Comparison of ENCODE assay signal across 28 cellular contexts in the genomic region with DNA sequence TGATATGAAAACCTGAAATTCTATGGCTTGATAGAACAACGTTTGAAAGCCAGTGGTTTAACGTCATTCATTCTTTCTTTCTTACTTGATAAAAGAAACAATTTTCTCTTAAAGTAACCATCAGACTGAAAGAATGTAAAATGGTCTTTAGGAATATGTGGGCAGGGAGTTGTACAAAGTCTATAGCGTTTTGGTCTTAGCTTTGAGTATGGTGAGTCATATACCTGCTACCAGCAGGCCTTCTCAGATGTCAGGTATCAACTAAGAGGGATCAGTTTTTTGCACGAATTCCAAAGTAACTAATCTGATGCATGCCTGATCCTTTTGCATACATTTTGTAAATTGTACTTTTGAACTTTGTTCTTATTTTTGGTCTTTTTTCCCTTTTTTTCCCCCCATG.
"Had no signal": no experiment of that assay in that cellular context is flagged by ENCODE, and none has a peak within 500 bp of the region (broad histone marks: within the 10 kb centered on the region; RNA-seq: fewer than 3 reads in every experiment).

No MANE protein-coding gene starts in this region.

- H3K36me3 ChIP-seq: brain microvascular endothelial cell, SJCRH30, WERI-Rb-1 had no signal

- H3K4me3 Mint-ChIP-seq: activated CD4-positive, alpha-beta memory T cell treated with anti-CD3 and anti-CD28 coated beads, Interleukin-2, amount 10 ng/mL, durations not matched to agents 7 days and 5 days; activated CD8-positive, alpha-beta memory T cell treated with anti-CD3 and anti-CD28 coated beads, Interleukin-2, amount 10 ng/mL, durations not matched to agents 7 days and 5 days; activated naive CD4-positive, alpha-beta T cell treated with anti-CD3 and anti-CD28 coated beads, Interleukin-2, amount 10 ng/mL, durations not matched to agents 7 days and 5 days; activated naive CD8-positive, alpha-beta T cell; activated naive CD8-positive, alpha-beta T cell treated with anti-CD3 and anti-CD28 coated beads, Interleukin-2, amount 50 U/mL, for 24 hours had no signal

- ATAC-seq: activated CD8-positive, alpha-beta memory T cell treated with anti-CD3 and anti-CD28 coated beads, Interleukin-2, amount 10 ng/mL, durations not matched to agents 7 days and 5 days; activated naive CD8-positive, alpha-beta T cell treated with anti-CD3 and anti-CD28 coated beads, Interleukin-2, amount 50 U/mL, for 24 hours had no signal

- FAIRE-seq: colon, RCC 7860 had no signal

- H3K9me3 Mint-ChIP-seq: activated CD4-positive, alpha-beta memory T cell treated with anti-CD3 and anti-CD28 coated beads, Interleukin-2, amount 10 ng/mL, durations not matched to agents 7 days and 5 days; activated naive CD4-positive, alpha-beta T cell treated with anti-CD3 and anti-CD28 coated beads, Interleukin-2, amount 10 ng/mL, durations not matched to agents 7 days and 5 days; activated naive CD8-positive, alpha-beta T cell treated with anti-CD3 and anti-CD28 coated beads, Interleukin-2, amount 50 U/mL, for 24 hours had no signal

- H3K27me3 ChIP-seq: brain microvascular endothelial cell, SJCRH30 had no signal

- H3K27ac Mint-ChIP-seq: activated CD4-positive, alpha-beta memory T cell treated with anti-CD3 and anti-CD28 coated beads, Interleukin-2, amount 10 ng/mL, durations not matched to agents 7 days and 5 days; activated CD8-positive, alpha-beta memory T cell treated with anti-CD3 and anti-CD28 coated beads, Interleukin-2, amount 10 ng/mL, durations not matched to agents 7 days and 5 days; activated naive CD4-positive, alpha-beta T cell treated with anti-CD3 and anti-CD28 coated beads, Interleukin-2, amount 10 ng/mL, durations not matched to agents 7 days and 5 days; activated naive CD8-positive, alpha-beta T cell; activated naive CD8-positive, alpha-beta T cell treated with anti-CD3 and anti-CD28 coated beads, Interleukin-2, amount 50 U/mL, for 24 hours had no signal

- H3K4me1 ChIP-seq: SJCRH30 had no signal

- H3K36me3 Mint-ChIP-seq: activated CD8-positive, alpha-beta memory T cell treated with anti-CD3 and anti-CD28 coated beads, Interleukin-2, amount 10 ng/mL, durations not matched to agents 7 days and 5 days; activated naive CD4-positive, alpha-beta T cell treated with anti-CD3 and anti-CD28 coated beads, Interleukin-2, amount 10 ng/mL, durations not matched to agents 7 days and 5 days; activated naive CD8-positive, alpha-beta T cell had no signal

- H3K4me3 ChIP-seq: PC-9, SJCRH30, SK-N-MC had no signal

- H3K4me1 Mint-ChIP-seq: activated CD4-positive, alpha-beta memory T cell treated with anti-CD3 and anti-CD28 coated beads, Interleukin-2, amount 10 ng/mL, durations not matched to agents 7 days and 5 days; activated CD8-positive, alpha-beta memory T cell treated with anti-CD3 and anti-CD28 coated beads, Interleukin-2, amount 10 ng/mL, durations not matched to agents 7 days and 5 days; activated naive CD4-positive, alpha-beta T cell treated with anti-CD3 and anti-CD28 coated beads, Interleukin-2, amount 10 ng/mL, durations not matched to agents 7 days and 5 days; activated naive CD8-positive, alpha-beta T cell treated with anti-CD3 and anti-CD28 coated beads, Interleukin-2, amount 50 U/mL, for 24 hours had no signal

- H3K27me3 Mint-ChIP-seq: activated CD4-positive, alpha-beta memory T cell treated with anti-CD3 and anti-CD28 coated beads, Interleukin-2, amount 10 ng/mL, durations not matched to agents 7 days and 5 days; activated CD8-positive, alpha-beta memory T cell treated with anti-CD3 and anti-CD28 coated beads, Interleukin-2, amount 10 ng/mL, durations not matched to agents 7 days and 5 days; activated naive CD4-positive, alpha-beta T cell treated with anti-CD3 and anti-CD28 coated beads, Interleukin-2, amount 10 ng/mL, durations not matched to agents 7 days and 5 days; activated naive CD8-positive, alpha-beta T cell; activated naive CD8-positive, alpha-beta T cell treated with anti-CD3 and anti-CD28 coated beads, Interleukin-2, amount 50 U/mL, for 24 hours had no signal

- H2AFZ ChIP-seq: PC-9 had no signal

- DNase-seq: activated CD4-positive, alpha-beta memory T cell treated with anti-CD3 and anti-CD28 coated beads, Interleukin-2, amount 10 ng/mL, durations not matched to agents 7 days and 5 days; activated CD4-positive, alpha-beta T cell treated with anti-CD3 and anti-CD28 coated beads for 1 hour; activated CD4-positive, alpha-beta T cell treated with anti-CD3 and anti-CD28 coated beads for 48 hours; activated CD4-positive, CD25-positive, alpha-beta regulatory T cell; activated CD8-positive, alpha-beta memory T cell treated with anti-CD3 and anti-CD28 coated beads for 24 hours; activated CD8-positive, alpha-beta memory T cell treated with anti-CD3 and anti-CD28 coated beads, Interleukin-2, amount 10 ng/mL, durations not matched to agents 7 days and 5 days; activated CD8-positive, alpha-beta memory T cell treated with anti-CD3 and anti-CD28 coated beads, Interleukin-2, amount 50 U/mL, for 48 hours; activated effector memory CD4-positive, alpha-beta T cell treated with Interleukin-2 at 50 U/mL for 16 hours; activated naive CD4-positive, alpha-beta T cell treated with anti-CD3 and anti-CD28 coated beads, Interleukin-2, amount 10 ng/mL, durations not matched to agents 7 days and 5 days; activated naive CD8-positive, alpha-beta T cell treated with anti-CD3 and anti-CD28 coated beads, Interleukin-2, amount 50 U/mL, for 24 hours; activated T-cell treated with anti-CD3 and anti-CD28 coated beads, Interleukin-2, amount 50 U/mL, for 48 hours; anterior cingulate cortex; brain microvascular endothelial cell; central memory CD4-positive, alpha-beta T cell; NCI-H1092 treated with DMSO at 0.1 percent for 48 hours; NCI-H187 treated with DMSO at 0.1 percent for 48 hours; NCI-H2081 treated with DMSO at 0.1 percent for 48 hours; NCI-H345; NCI-H524 treated with DMSO at 0.1 percent for 48 hours; PC-9; SHP77; SJCRH30; T1000; WERI-Rb-1 had no signal

- H3K27ac ChIP-seq: brain microvascular endothelial cell, PC-9, SJCRH30, SK-N-MC, WERI-Rb-1 had no signal

- H3K9me3 ChIP-seq: SJCRH30 had no signal

- H3K4me2 ChIP-seq: PC-9 had no signal
